8 cellular contexts compared by ENCODE assay signal in the genomic region with DNA sequence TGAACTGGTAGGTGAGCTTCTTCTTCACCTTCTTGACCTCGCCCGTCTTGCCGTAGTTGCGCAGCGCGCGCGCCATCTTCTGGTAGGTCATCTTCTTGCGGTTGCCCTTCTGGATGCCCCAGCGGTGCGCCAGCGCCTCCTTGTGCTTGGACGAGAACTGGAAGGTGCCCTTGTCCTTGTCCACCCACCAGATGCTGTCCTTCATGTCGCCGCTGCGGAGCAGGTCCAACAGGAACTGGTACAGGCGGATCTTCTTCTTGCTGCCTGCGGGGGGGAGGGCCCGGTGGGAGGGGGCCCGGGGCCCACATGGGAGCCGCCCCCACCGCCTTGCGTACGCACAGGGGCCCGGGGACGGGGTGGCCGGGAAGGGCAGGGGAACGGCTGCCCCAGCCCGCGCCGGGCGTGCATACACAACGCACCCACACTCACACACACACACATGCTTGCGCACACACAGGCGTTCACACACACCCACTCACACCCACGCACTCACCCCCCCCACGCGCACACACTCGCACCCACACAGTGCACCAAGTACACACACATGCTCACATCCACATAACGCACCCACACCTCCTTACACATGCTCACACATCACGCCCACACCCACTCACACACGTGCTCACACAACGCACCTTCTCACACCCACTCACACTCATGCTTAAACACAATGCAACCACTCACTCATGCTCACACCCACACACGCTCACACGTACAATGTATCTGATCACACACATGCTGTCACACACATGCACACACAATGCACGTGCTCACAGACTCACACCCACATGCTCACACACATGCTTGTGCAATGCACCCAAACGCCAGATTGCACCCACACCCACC. TPM values are rescaled to one million over a fixed set of nuclear protein-coding genes. Genes with fewer than 3 reads are reported as not detected.
DNase-seq lines count a peak whose midpoint lies in the region; ATAC-seq and TF ChIP-seq lines count a peak whose summit lies in the region.

No MANE protein-coding gene starts in this region.

- ATAC-seq in left colon (peak; percentile 94), GM19463 (IDR thresholded peaks at IDR 0.05; ENCODE audit: unreplicated experiment) (no peak)

- H3K4me3 ChIP-seq in LNCaP clone FGC (ENCODE audit: low read depth, low read length) (peak overlapping the region; percentile 33), Peyer's patch (peak overlapping the region in 3 of 4 donors; percentile 30 to 64 (median 58))
- H3K4me3 ChIP-seq in effector memory CD4-positive, alpha-beta T cell (ENCODE audit: insufficient read depth, low read depth, low read length, poor library complexity, severe bottlenecking): no peak overlapping the region

- DNase-seq in Daoy (ENCODE audit: low read depth): peak; percentile 93
- peak; percentile 97 for DNase-seq in LNCaP clone FGC (ENCODE audit: low read depth)
- DNase-seq in Peyer's patch: peak; percentile 46 to 99 (median 95)
- peak; percentile 89 for DNase-seq in dedifferentiated amniotic fluid mesenchymal stem cell (ENCODE audit: extremely low spot score)
- peak; percentile 93 to 99 for DNase-seq in left colon
- peak; percentile 43 to 54 for DNase-seq in stimulated activated CD4-positive, alpha-beta T cell treated with anti-CD3 and anti-CD28 coated beads, Interleukin-4, amount 100 ng/mL, for 48 hours (ENCODE audit: low read depth in 2 of 2)
- DNase-seq in effector memory CD4-positive, alpha-beta T cell: no peak

- peak; percentile 100 for TF ChIP-seq CTCF in LNCaP clone FGC (IDR thresholded peaks at IDR 0.05; ENCODE audit: control insufficient read depth, extremely low read depth, insufficient read depth)
- peak in 5 of 6 experiments; percentile 40 to 99 (median 99) for TF ChIP-seq CTCF in Peyer's patch (IDR thresholded peaks at IDR 0.05)

- peak overlapping the region in 3 of 4 donors; percentile 40 to 58 (median 52) for H3K27ac ChIP-seq in Peyer's patch
- no peak overlapping the region for H3K27ac ChIP-seq in effector memory CD4-positive, alpha-beta T cell (ENCODE audit: insufficient read depth, low read length, poor library complexity, severe bottlenecking)

- no peaks in the 10 kb centered on the region for H3K9me3 ChIP-seq in Peyer's patch
- no peaks in the 10 kb centered on the region for H3K9me3 ChIP-seq in effector memory CD4-positive, alpha-beta T cell (ENCODE audit: control insufficient read depth, low read length)

- intact Hi-C loops in left colon (cut with DNase I, micrococcal nuclease): no loop called here

- no peaks in the 10 kb centered on the region for H3K36me3 ChIP-seq in Peyer's patch
- no peaks in the 10 kb centered on the region for H3K36me3 ChIP-seq in effector memory CD4-positive, alpha-beta T cell (ENCODE audit: control insufficient read depth, insufficient read depth, low read length)

- H3K4me1 ChIP-seq in Peyer's patch: peaks cover 0 to 3% (median 0%) of the 10 kb centered on the region in 4 donors
- no peaks in the 10 kb centered on the region for H3K4me1 ChIP-seq in effector memory CD4-positive, alpha-beta T cell (ENCODE audit: control insufficient read depth, insufficient read depth, low read length, poor library complexity, severe bottlenecking)

- no peak for TF ChIP-seq POLR2A in Peyer's patch (IDR thresholded peaks at IDR 0.05)

- no peaks in the 10 kb centered on the region for H3K27me3 ChIP-seq in Peyer's patch
- no peaks in the 10 kb centered on the region for H3K27me3 ChIP-seq in effector memory CD4-positive, alpha-beta T cell (replicated peaks; ENCODE audit: control insufficient read depth, insufficient read depth, low read length, poor library complexity, severe bottlenecking)

RNA-seq across cellular contexts. Expression of a gene that starts 3.0 kb away (rescaled TPM):
- not detected in 2 replicates for total RNA-seq in Daoy (2014; rRNA removed; shearing (Covaris generic))
- total RNA-seq in Peyer's patch: not detected
- not detected for total RNA-seq in left colon

RNA-seq across cellular contexts. Expression of a gene that starts 22.8 kb away (rescaled TPM):
- total RNA-seq in Daoy (2014; rRNA removed; shearing (Covaris generic)): not detected in 2 replicates
- total RNA-seq in Peyer's patch: 10 to 100 TPM in 1 of 4 donors, 1 to 10 TPM in 3; 2.6 to 27.2 (median 7.8) TPM
- total RNA-seq in left colon: 10 to 100 TPM in 1 of 2 donors, 1 to 10 TPM in 1; 5.0 to 15.8 TPM

RNA-seq across cellular contexts. Expression of a gene that starts 52.9 kb away (rescaled TPM):
- total RNA-seq in Daoy (2014; rRNA removed; shearing (Covaris generic)): 29.8 and 50.5 TPM in 2 replicates
- total RNA-seq in Peyer's patch (10 to 100 TPM; 19.8 to 56.6 (median 39.6) TPM), left colon (10 to 100 TPM; 17.9 to 20.2 TPM)

Comparison
In these comparisons a context has a peak if more than half of its experiments do, and no peak if none do; other contexts are left out.
1. DNase-seq: peak in Daoy (single experiment), LNCaP clone FGC (single experiment), Peyer's patch (3 of 3), dedifferentiated amniotic fluid mesenchymal stem cell (single experiment), left colon (2 of 2) and stimulated activated CD4-positive, alpha-beta T cell treated with anti-CD3 and anti-CD28 coated beads, Interleukin-4, amount 100 ng/mL, for 48 hours (2 of 2); none in effector memory CD4-positive, alpha-beta T cell (0 of 3).